Comparison of ENCODE assay signal across 23 cellular contexts in genomic region chr1:204932573-204932909, GRCh38.
A peak's percentile ranks its signal among the peaks of the same experiment; 100 is the strongest.
DNase-seq lines count a peak whose midpoint lies in the region; ATAC-seq, FAIRE-seq and TF ChIP-seq lines count a peak whose summit lies in the region.
"Had no signal": no experiment of that assay in that cellular context is flagged by ENCODE, and none has a peak within 500 bp of the region (broad histone marks: within the 10 kb centered on the region; RNA-seq: fewer than 3 reads in every experiment).

No MANE protein-coding gene starts in this region.

- in situ Hi-C loops in K562 (cut with MboI), result no loop called here

- H3K9me3 ChIP-seq in BLaER1 treated with 17β-estradiol and CSF1 and Interleukin-3, amounts not matched to agents 10 nM and 100 nM (replicated peaks in 1 of 11), result no peaks in the 10 kb centered on the region
- H3K9me3 ChIP-seq in K562 (replicated peaks; ENCODE audit: control insufficient read depth, insufficient read depth, low read depth, low read length) (no peaks in the 10 kb centered on the region), sigmoid colon (no peaks in the 10 kb centered on the region)

- H3K36me3 ChIP-seq in BLaER1 treated with 17β-estradiol and CSF1 and Interleukin-3, amounts not matched to agents 10 nM and 100 nM, result no peaks in the 10 kb centered on the region
- no peaks in the 10 kb centered on the region for H3K36me3 ChIP-seq in K562 (ENCODE audit: control insufficient read depth, insufficient read depth, low read length)
- no peaks in the 10 kb centered on the region for H3K36me3 ChIP-seq in sigmoid colon

- CTCF ChIA-PET in K562 (lab: Yijun Ruan, JAX; ENCODE audit: low intra/inter-chr PET ratio), result no interaction called here

- no peak for TF ChIP-seq RAD21 in K562 (CRISPR knock-in tag; conservative IDR thresholded peaks at IDR 0.05 in 1 of 2, IDR thresholded peaks at IDR 0.05 in 1 of 2)

- TF ChIP-seq POLR2A in K562 (conservative IDR thresholded peaks at IDR 0.05) (no peak), sigmoid colon (IDR thresholded peaks at IDR 0.05) (no peak)

- no peaks in the 10 kb centered on the region for H3K9me1 ChIP-seq in K562 (ENCODE audit: control insufficient read depth, insufficient read depth, low read length)

- 0% methylated on average over 7 of the region's 7 CpGs for WGBS in K562 (ENCODE audit: insufficient coverage, low coverage, missing lambda C conversion rate)
- WGBS in sigmoid colon, 2 donors, result 46 to 75% methylated on average over 7 of the region's 7 CpGs

- POLR2A ChIA-PET in K562 (lab: Yijun Ruan, JAX), result no interaction called here

- H3K4me2 ChIP-seq in BLaER1 treated with 17β-estradiol and CSF1 and Interleukin-3, amounts not matched to agents 10 nM and 100 nM, result peak overlapping the region in 8 of 11 experiments; percentile 54 to 85 (median 64); a peak in 16 of 22 replicates
- H3K4me2 ChIP-seq in K562 (ENCODE audit: insufficient read depth, low read length), result no peak overlapping the region

- peaks cover 0 to 78% (median 60%) of the 10 kb centered on the region in 10 experiments; a peak in 16 of 20 replicates for H3K4me1 ChIP-seq in BLaER1 treated with 17β-estradiol and CSF1 and Interleukin-3, amounts not matched to agents 10 nM and 100 nM
- H3K4me1 ChIP-seq in K562 (replicated peaks in 1 of 2; ENCODE audit: control insufficient read depth in 2 of 2, insufficient read depth in 2 of 2, low read length in 2 of 2) (0 out of 5 replicates have a peak, but pooled peaks cover 0 to 2% of the 10 kb centered on the region in 2 experiments), sigmoid colon (no peaks in the 10 kb centered on the region)

- no peak for FAIRE-seq in K562 (lab: Jason Lieb, UNC)
- FAIRE-seq: G401.6, GM12891, GM18507, HTR-8/SVneo had no signal

- intact Hi-C loops in K562 (cut with micrococcal nuclease), result no loop called here
- intact Hi-C loops in left colon (cut with DNase I, micrococcal nuclease), result loop anchor here in 1 of 2 donors (10.0 kb wide), 1 partner anchor 98 kb away; no protein-coding TSS in a partner anchor
- intact Hi-C loops in sigmoid colon (cut with DNase I), result no loop called here

- H4K20me1 ChIP-seq in BLaER1 treated with 17β-estradiol and CSF1 and Interleukin-3, amounts not matched to agents 10 nM and 100 nM, result no peaks in the 10 kb centered on the region
- 0 out of 2 replicates have a peak, but pooled peaks cover 5% of the 10 kb centered on the region for H4K20me1 ChIP-seq in K562 (replicated peaks; ENCODE audit: control insufficient read depth, insufficient read depth, low read length)

- no peak overlapping the region for H2AFZ ChIP-seq in K562 (ENCODE audit: low read depth, low read length)

- peak overlapping the region in 2 of 11 experiments; percentile 15 to 47; a peak in 3 of 22 replicates for H3K9ac ChIP-seq in BLaER1 treated with 17β-estradiol and CSF1 and Interleukin-3, amounts not matched to agents 10 nM and 100 nM
- no peak overlapping the region for H3K9ac ChIP-seq in K562 (ENCODE audit: insufficient read depth in 1 of 2, low read depth in 2 of 2, low read length in 2 of 2)

- peaks cover 0 to 4% (median 0%) of the 10 kb centered on the region in 11 experiments; a peak in 1 of 22 replicates for H3K27me3 ChIP-seq in BLaER1 treated with 17β-estradiol and CSF1 and Interleukin-3, amounts not matched to agents 10 nM and 100 nM
- H3K27me3 ChIP-seq in K562 (ENCODE audit: control insufficient read depth in 2 of 2, insufficient read depth in 2 of 2, low read length in 2 of 2) (peaks cover 31 to 59% of the 10 kb centered on the region in 2 experiments), sigmoid colon (no peaks in the 10 kb centered on the region)

- TF ChIP-seq EP300 in K562 (IDR thresholded peaks at IDR 0.05; ENCODE audit: low read length) (no peak), sigmoid colon (IDR thresholded peaks at IDR 0.05) (no peak)

- DNase-seq in K562 (ENCODE audit: extremely low read depth in 1 of 4, low spot score in 3 of 4) (no peak), left colon (no peak), sigmoid colon (peak; percentile 26), NCI-H345 treated with DMSO at 0.1 percent for 48 hours (lab: John Stamatoyannopoulos, UW; ENCODE audit: unreplicated experiment) (no peak)
- DNase-seq: 8988T; C1 segment of cervical spinal cord; CD4-positive, CD25-positive, alpha-beta regulatory T cell; CD8-positive, alpha-beta memory T cell; COR-L47; DMS 273 treated with DMSO at 0.1 percent for 48 hours; DMS53; GOT3; H7; HFFc6; IMR-90 had no signal

- H3K79me2 ChIP-seq in K562 (ENCODE audit: control insufficient read depth, insufficient read depth, low read length), result no peaks in the 10 kb centered on the region

- peak overlapping the region in 1 of 10 experiments; percentile 15; a peak in 1 of 20 replicates for H3K4me3 ChIP-seq in BLaER1 treated with 17β-estradiol and CSF1 and Interleukin-3, amounts not matched to agents 10 nM and 100 nM
- H3K4me3 ChIP-seq in K562, result no peak overlapping the region
- H3K4me3 ChIP-seq in sigmoid colon, result no peak overlapping the region

- ATAC-seq in K562, result no peak
- peak; percentile 52 for ATAC-seq in left colon
- no peak for ATAC-seq in HG03175 (IDR thresholded peaks at IDR 0.05; ENCODE audit: unreplicated experiment)
- ATAC-seq in GM19397 (IDR thresholded peaks at IDR 0.05; ENCODE audit: unreplicated experiment), result no peak
- ATAC-seq: HCT116 had no signal

- BruUV-seq in K562 (replicated peaks; lab: Mats Ljungman, UMichigan), result no TSS peak

- TF ChIP-seq CTCF in K562 (IDR thresholded peaks at IDR 0.05 in 2 of 3, conservative IDR thresholded peaks at IDR 0.05 in 1 of 3; ENCODE audit: insufficient read depth in 2 of 3, low read depth in 1 of 3, low read length in 3 of 3), result no peak
- TF ChIP-seq CTCF in sigmoid colon (IDR thresholded peaks at IDR 0.05), result no peak

- no peak overlapping the region for H3K27ac ChIP-seq in BLaER1 treated with 17β-estradiol and CSF1 and Interleukin-3, amounts not matched to agents 10 nM and 100 nM
- H3K27ac ChIP-seq in K562 (ENCODE audit: extremely low read depth, low read depth, low read length) (no peak overlapping the region), sigmoid colon (no peak overlapping the region)

TF ChIP-seq in K562, 482 proteins besides CTCF, POLR2A, EP300 and RAD21:
- no peak for TF ChIP-seq ZC3H8 (IDR thresholded peaks at IDR 0.05)
- no peak for TF ChIP-seq KDM2B (CRISPR knock-in tag; IDR thresholded peaks at IDR 0.05)
- no peak for TF ChIP-seq SP2 (IDR thresholded peaks at IDR 0.05; ENCODE audit: extremely low read depth, low read depth, low read length, poor library complexity, severe bottlenecking)
- no peak for TF ChIP-seq THAP12 (CRISPR knock-in tag; IDR thresholded peaks at IDR 0.05)
- no peak for TF ChIP-seq DPF2 (IDR thresholded peaks at IDR 0.05)
- 0 out of 2 replicates have a peak, but pooled peaks have one; percentile 33 for TF ChIP-seq KLF1 (tag; IDR thresholded peaks at IDR 0.05)
- TF ChIP-seq ZNF23 (CRISPR knock-in tag; IDR thresholded peaks at IDR 0.05), result no peak
TF ChIP-seq in K562: peak in this region for 1.
